8 cellular contexts compared by ENCODE assay signal in genomic region chr1:168180148-168180524, GRCh38. TPM values are rescaled to one million over a fixed set of nuclear protein-coding genes. Genes with fewer than 3 reads are reported as not detected.
DNase-seq lines count a peak whose midpoint lies in the region; ATAC-seq and TF ChIP-seq lines count a peak whose summit lies in the region.
"Had no signal": no experiment of that assay in that cellular context is flagged by ENCODE, and none has a peak within 500 bp of the region (broad histone marks: within the 10 kb centered on the region; RNA-seq: fewer than 3 reads in every experiment).

No MANE protein-coding gene starts in this region.

- H3F3A ChIP-seq in GM23248 (ENCODE audit: insufficient read depth) (peaks cover 19% of the 10 kb centered on the region), PC-9 (ENCODE audit: insufficient read depth, low read depth) (peaks cover 28% of the 10 kb centered on the region)

- DNase-seq in GM23248 (no peak), PC-9 (no peak), foreskin fibroblast (no peak), ACHN (no peak)
- no peak for DNase-seq in stimulated activated naive CD4-positive, alpha-beta T cell (lab: John Stamatoyannopoulos, UW)
- DNase-seq: activated gamma-delta T cell had no signal

- H3K79me2 ChIP-seq in GM23248 (ENCODE audit: insufficient read depth), result peaks cover 61% of the 10 kb centered on the region
- peaks cover 55% of the 10 kb centered on the region for H3K79me2 ChIP-seq in PC-9 (ENCODE audit: low read depth)

- H3K4me2 ChIP-seq in GM23248 (ENCODE audit: unreplicated experiment) (peak overlapping the region; percentile 91), PC-9 (peak overlapping the region; percentile 95), skeletal muscle satellite cell (ENCODE audit: low read length) (peak overlapping the region; percentile 93)

- H3K9me3 ChIP-seq in GM23248 (ENCODE audit: low read depth), result no peaks in the 10 kb centered on the region
- H3K9me3 ChIP-seq in PC-9 (ENCODE audit: insufficient read depth, low read depth), result no peaks in the 10 kb centered on the region; the same call in 1 of the 2 replicates
- no peaks in the 10 kb centered on the region for H3K9me3 ChIP-seq in skeletal muscle satellite cell (replicated peaks; ENCODE audit: low read length)

- in situ Hi-C loops in GM23248 (cut with MboI), result no loop called here
- in situ Hi-C loops in ACHN (cut with HindIII; ENCODE audit: low pct_ligation_motif_present, low pct_unique_long_range_greater_than_20kb, low sequenced_read_pairs), result no loop called here

- 4 to 7% methylated on average over 2 of the region's 2 CpGs for WGBS in GM23248 (ENCODE audit: low coverage in 1 of 2, low lambda C conversion rate in 2 of 2, missing lambda C conversion rate in 2 of 2), 2 experiments

- H3K27ac ChIP-seq in GM23248 (peak overlapping the region; percentile 77), PC-9 (peak overlapping the region; percentile 65)

- H3K4me1 ChIP-seq in GM23248 (ENCODE audit: insufficient read depth) (0 out of 2 replicates have a peak, but pooled peaks cover 6% of the 10 kb centered on the region), PC-9 (replicated peaks; ENCODE audit: insufficient read depth) (peaks cover 45% of the 10 kb centered on the region), skeletal muscle satellite cell (ENCODE audit: control insufficient read depth, insufficient read depth, low read length) (no peaks in the 10 kb centered on the region)

- TF ChIP-seq CTCF in PC-9 (conservative IDR thresholded peaks at IDR 0.05), result no peak
- TF ChIP-seq CTCF in foreskin fibroblast (IDR thresholded peaks at IDR 0.05; ENCODE audit: low read depth, low read length), result no peak

- no peaks in the 10 kb centered on the region for H3K9me2 ChIP-seq in GM23248 (ENCODE audit: insufficient read depth)
- no peaks in the 10 kb centered on the region for H3K9me2 ChIP-seq in PC-9 (ENCODE audit: insufficient read depth)

- H3K9ac ChIP-seq in GM23248, result peak overlapping the region; percentile 91
- peak overlapping the region; percentile 94 for H3K9ac ChIP-seq in skeletal muscle satellite cell (ENCODE audit: low read depth, low read length)

- H2AFZ ChIP-seq in GM23248 (peak overlapping the region; percentile 97), PC-9 (peak overlapping the region; percentile 96; the same call in 1 of the 2 replicates)

- H4K20me1 ChIP-seq in GM23248 (ENCODE audit: insufficient read depth) (no peaks in the 10 kb centered on the region), PC-9 (ENCODE audit: insufficient read depth) (no peaks in the 10 kb centered on the region)

- ATAC-seq in HG02588 (IDR thresholded peaks at IDR 0.05; ENCODE audit: unreplicated experiment), result no peak

- CTCF ChIA-PET in PC-9 (lab: Charles Lee), result no interaction called here

- intact Hi-C loops in PC-9 (cut with micrococcal nuclease; ENCODE audit: unreplicated experiment), result no loop called here

- BruUV-seq in PC-9 (replicated peaks; lab: Mats Ljungman, UMichigan), result no TSS peak

- H3K36me3 ChIP-seq in GM23248 (ENCODE audit: low read depth), result peaks cover 3% of the 10 kb centered on the region; the same call in 1 of the 2 replicates
- 0 out of 2 replicates have a peak, but pooled peaks cover 8% of the 10 kb centered on the region for H3K36me3 ChIP-seq in PC-9 (ENCODE audit: low read depth)
- peaks cover 4% of the 10 kb centered on the region for H3K36me3 ChIP-seq in skeletal muscle satellite cell (ENCODE audit: insufficient read depth, low read length)

- H3K4me3 ChIP-seq in GM23248, result peak overlapping the region; percentile 99
- H3K4me3 ChIP-seq in PC-9, result peak overlapping the region; percentile 87
- H3K4me3 ChIP-seq in foreskin fibroblast (ENCODE audit: low read depth in 1 of 2, low read length in 2 of 2), result peak overlapping the region; percentile 88 to 99
- peak overlapping the region; percentile 95 for H3K4me3 ChIP-seq in skeletal muscle satellite cell (ENCODE audit: low read length)

- H3K27me3 ChIP-seq in GM23248 (replicated peaks; ENCODE audit: insufficient read depth) (no peaks in the 10 kb centered on the region), PC-9 (ENCODE audit: insufficient read depth, low read depth) (no peaks in the 10 kb centered on the region), skeletal muscle satellite cell (ENCODE audit: control insufficient read depth, insufficient read depth, low read length) (no peaks in the 10 kb centered on the region)

- POLR2A ChIA-PET in PC-9 (lab: Charles Lee; ENCODE audit: unreplicated experiment), result interaction anchor here (0.8 kb wide), 1 partner anchor 64 kb away, joined by 8 read pairs; no protein-coding TSS in a partner anchor

RNA-seq across cellular contexts. Expression of gene TIPRL, which starts 1.4 kb away (rescaled TPM):
- 32.9 and 36.6 TPM in 2 replicates for total RNA-seq in GM23248 (2014; rRNA removed; shearing (Covaris generic))
- polyA plus RNA-seq in GM23248 (2016; fragmentation: Nextera tagmentation; extraction: Ambion mirVana), result 62.9 and 67.2 TPM in 2 replicates
- total RNA-seq in PC-9 (2021), result 34.1 and 47.7 TPM in 2 replicates
- total RNA-seq in skeletal muscle satellite cell (2012; rRNA removed), result 35.4 and 37.0 TPM in 2 replicates

RNA-seq across cellular contexts. Expression of gene GPR161, which starts 43.4 kb away (rescaled TPM):
- total RNA-seq in GM23248 (2014; rRNA removed; shearing (Covaris generic)), result 9.0 and 14.2 TPM in 2 replicates
- polyA plus RNA-seq in GM23248 (2016; fragmentation: Nextera tagmentation; extraction: Ambion mirVana), result 11.0 and 11.8 TPM in 2 replicates
- total RNA-seq in PC-9 (2021), result 6.0 and 6.7 TPM in 2 replicates
- 2.8 and 3.9 TPM in 2 replicates for total RNA-seq in skeletal muscle satellite cell (2012; rRNA removed)

RNA-seq across cellular contexts. Expression of gene SFT2D2, which starts 45.7 kb away (rescaled TPM):
- 38.4 and 38.7 TPM in 2 replicates for total RNA-seq in GM23248 (2014; rRNA removed; shearing (Covaris generic))
- polyA plus RNA-seq in GM23248 (2016; fragmentation: Nextera tagmentation; extraction: Ambion mirVana), result 54.4 and 54.9 TPM in 2 replicates
- 54.4 and 66.8 TPM in 2 replicates for total RNA-seq in PC-9 (2021)
- total RNA-seq in skeletal muscle satellite cell (2012; rRNA removed), result 28.8 and 30.7 TPM in 2 replicates
